ENCODE assay signal across 1 cellular context in genomic region chr7:156435486-156436231, GRCh38.
TF ChIP-seq lines count a peak whose summit lies in the region.

No MANE protein-coding gene starts in this region.

TF ChIP-seq in GM23338, 12 proteins besides CTCF, POLR2A, EP300 and RAD21:
- TF ChIP-seq ZNF462 (CRISPR knock-in tag; IDR thresholded peaks at IDR 0.05) (no peak), POLR2AphosphoS5 (IDR thresholded peaks at IDR 0.05; ENCODE audit: low read depth) (no peak), ZNF114 (CRISPR knock-in tag; IDR thresholded peaks at IDR 0.05) (no peak), JUNB (IDR thresholded peaks at IDR 0.05; ENCODE audit: unreplicated experiment) (no peak), CREB1 (CRISPR knock-in tag; IDR thresholded peaks at IDR 0.05; ENCODE audit: low read depth) (no peak), ETS1 (IDR thresholded peaks at IDR 0.05) (no peak), STAT1 (IDR thresholded peaks at IDR 0.05; ENCODE audit: unreplicated experiment) (no peak), EZH2 (IDR thresholded peaks at IDR 0.05; ENCODE audit: low read depth, unreplicated experiment) (no peak), EZH2phosphoT487 (IDR thresholded peaks at IDR 0.05; ENCODE audit: unreplicated experiment) (no peak), NANOG (IDR thresholded peaks at IDR 0.05; ENCODE audit: borderline replicate concordance) (no peak), REST (IDR thresholded peaks at IDR 0.05; ENCODE audit: unreplicated experiment) (no peak), ZNF331 (CRISPR knock-in tag; IDR thresholded peaks at IDR 0.05; ENCODE audit: low read depth) (no peak)
